Comparison of ENCODE assay signal across 14 cellular contexts in the genomic region with DNA sequence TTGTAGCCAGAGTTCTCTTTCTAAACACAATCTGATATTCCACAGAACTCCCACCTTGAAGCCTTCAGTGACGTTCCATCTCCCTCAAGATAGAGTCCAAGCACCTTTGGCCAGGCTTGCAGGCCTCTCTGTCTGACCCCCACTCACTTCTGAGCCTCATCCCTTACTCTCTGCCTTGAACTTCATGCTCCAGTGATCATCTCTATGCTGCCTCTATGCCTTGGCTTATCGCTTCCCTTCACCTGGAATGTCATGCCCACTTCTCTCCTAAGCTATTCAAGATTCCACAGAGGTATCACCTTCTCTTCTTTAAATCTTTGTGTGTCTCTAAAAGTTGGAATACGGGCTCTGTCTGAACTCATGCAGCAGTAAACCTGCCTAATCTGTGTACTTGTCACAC. TPM values are rescaled to one million over a fixed set of nuclear protein-coding genes. Genes with fewer than 3 reads are reported as not detected.
"Had no signal": no experiment of that assay in that cellular context is flagged by ENCODE, and none has a peak within 500 bp of the region (broad histone marks: within the 10 kb centered on the region; RNA-seq: fewer than 3 reads in every experiment).

No MANE protein-coding gene starts in this region.

- H3K27ac Mint-ChIP-seq: activated CD4-positive, alpha-beta memory T cell treated with anti-CD3 and anti-CD28 coated beads, Interleukin-2, amount 10 ng/mL, durations not matched to agents 7 days and 5 days; activated CD8-positive, alpha-beta memory T cell treated with anti-CD3 and anti-CD28 coated beads, Interleukin-2, amount 10 ng/mL, durations not matched to agents 7 days and 5 days; activated naive CD4-positive, alpha-beta T cell treated with anti-CD3 and anti-CD28 coated beads, Interleukin-2, amount 50 U/mL, for 24 hours had no signal

- H3K4me3 Mint-ChIP-seq: activated CD4-positive, alpha-beta memory T cell treated with anti-CD3 and anti-CD28 coated beads, Interleukin-2, amount 10 ng/mL, durations not matched to agents 7 days and 5 days; activated CD8-positive, alpha-beta memory T cell treated with anti-CD3 and anti-CD28 coated beads, Interleukin-2, amount 10 ng/mL, durations not matched to agents 7 days and 5 days; activated naive CD4-positive, alpha-beta T cell treated with anti-CD3 and anti-CD28 coated beads, Interleukin-2, amount 50 U/mL, for 24 hours; central memory CD8-positive, alpha-beta T cell had no signal

- H3K4me3 ChIP-seq: cardiac muscle cell, MG63, Peyer's patch had no signal

- H3K4me1 Mint-ChIP-seq: activated CD4-positive, alpha-beta memory T cell treated with anti-CD3 and anti-CD28 coated beads, Interleukin-2, amount 10 ng/mL, durations not matched to agents 7 days and 5 days; activated CD8-positive, alpha-beta memory T cell treated with anti-CD3 and anti-CD28 coated beads, Interleukin-2, amount 10 ng/mL, durations not matched to agents 7 days and 5 days; activated naive CD4-positive, alpha-beta T cell treated with anti-CD3 and anti-CD28 coated beads, Interleukin-2, amount 50 U/mL, for 24 hours; central memory CD8-positive, alpha-beta T cell had no signal

- H3K9me3 Mint-ChIP-seq: activated CD4-positive, alpha-beta memory T cell treated with anti-CD3 and anti-CD28 coated beads, Interleukin-2, amount 10 ng/mL, durations not matched to agents 7 days and 5 days; activated naive CD4-positive, alpha-beta T cell treated with anti-CD3 and anti-CD28 coated beads, Interleukin-2, amount 50 U/mL, for 24 hours; central memory CD8-positive, alpha-beta T cell had no signal

- H3K27ac ChIP-seq: cardiac muscle cell, Peyer's patch, WERI-Rb-1 had no signal

- H3K36me3 Mint-ChIP-seq: activated CD8-positive, alpha-beta memory T cell treated with anti-CD3 and anti-CD28 coated beads, Interleukin-2, amount 10 ng/mL, durations not matched to agents 7 days and 5 days; activated naive CD4-positive, alpha-beta T cell treated with anti-CD3 and anti-CD28 coated beads, Interleukin-2, amount 50 U/mL, for 24 hours had no signal

- H3K27me3 ChIP-seq: cardiac muscle cell, MG63, Peyer's patch had no signal

- DNase-seq: NCI-H1048, NCI-H226, SIG-M5 had no signal

- H3K36me3 ChIP-seq: cardiac muscle cell, MG63, Peyer's patch, WERI-Rb-1 had no signal

- H3K9me3 ChIP-seq: MG63, Peyer's patch had no signal

RNA-seq across cellular contexts. Expression of a gene that starts 13.4 kb away (rescaled TPM):
- total RNA-seq: activated CD4-positive, alpha-beta memory T cell treated with anti-CD3 and anti-CD28 coated beads, Interleukin-2, amount 10 ng/mL, durations not matched to agents 7 days and 5 days; activated CD8-positive, alpha-beta memory T cell treated with anti-CD3 and anti-CD28 coated beads, Interleukin-2, amount 10 ng/mL, durations not matched to agents 7 days and 5 days; PC-3 had no signal

RNA-seq across cellular contexts. Expression of a gene that starts 26.0 kb away (rescaled TPM):
- total RNA-seq: aorta, PC-3, Right ventricle myocardium inferior had no signal
- polyA plus RNA-seq: aorta had no signal
